Comparison of ENCODE assay signal across 2 cellular contexts in genomic region chr4:8337083-8337482, GRCh38.
TF ChIP-seq lines count a peak whose summit lies in the region.

No MANE protein-coding gene starts in this region.

TF ChIP-seq in IMR-90, 13 proteins besides CTCF, POLR2A, EP300 and RAD21 (continued from another document):
- TF ChIP-seq RCOR1 (IDR thresholded peaks at IDR 0.05; ENCODE audit: insufficient replicate concordance, low read length), result no peak
TF ChIP-seq in IMR-90: peak in this region for 1.

TF ChIP-seq in SK-N-SH, 30 proteins besides CTCF, POLR2A, EP300 and RAD21 (continued from another document):
- no peak for TF ChIP-seq IRF3 (IDR thresholded peaks at IDR 0.05; ENCODE audit: low read depth, low read length)
- TF ChIP-seq SIN3A (IDR thresholded peaks at IDR 0.05; ENCODE audit: borderline replicate concordance, low read depth, low read length), result no peak
- no peak for TF ChIP-seq USF1 (IDR thresholded peaks at IDR 0.05; ENCODE audit: borderline replicate concordance, low read depth)
- no peak for TF ChIP-seq REST (IDR thresholded peaks at IDR 0.05; ENCODE audit: low read depth, low read length)
- TF ChIP-seq ZBTB33 (IDR thresholded peaks at IDR 0.05; ENCODE audit: borderline replicate concordance, low read depth), result no peak
- no peak for TF ChIP-seq USF2 (IDR thresholded peaks at IDR 0.05; ENCODE audit: borderline replicate concordance, low read depth, low read length)
- TF ChIP-seq TCF12 (IDR thresholded peaks at IDR 0.05), result no peak
TF ChIP-seq in SK-N-SH: peak in this region for 0.
